Comparison of ENCODE assay signal across 31 cellular contexts in genomic region chr1:199197695-199198094, GRCh38.
DNase-seq lines count a peak whose midpoint lies in the region; ATAC-seq and TF ChIP-seq lines count a peak whose summit lies in the region.
"Had no signal": no experiment of that assay in that cellular context is flagged by ENCODE, and none has a peak within 500 bp of the region (broad histone marks: within the 10 kb centered on the region; RNA-seq: fewer than 3 reads in every experiment).

No MANE protein-coding gene starts in this region.

- no peak overlapping the region for H3K4me3 Mint-ChIP-seq in nephron progenitor cell
- H3K4me3 Mint-ChIP-seq: B cell; CD14-positive monocyte; CD4-positive, alpha-beta memory T cell; CD4-positive, alpha-beta T cell; CD4-positive, CD25-positive, alpha-beta regulatory T cell; CD8-positive, alpha-beta memory T cell; CD8-positive, alpha-beta T cell had no signal

- H3K9me3 ChIP-seq in HEK293 (ENCODE audit: control insufficient read depth, insufficient read depth, low read depth, low read length), result no peaks in the 10 kb centered on the region
- H3K9me3 ChIP-seq: A549, BE2C, Caco-2 had no signal

- CTCF ChIA-PET in HEK293 (lab: Yijun Ruan, JAX), result no interaction called here

- TF ChIP-seq CTCF in HEK293 (tag by site-specific recombination; IDR thresholded peaks at IDR 0.05), result no peak
- TF ChIP-seq CTCF in nephron progenitor cell (IDR thresholded peaks at IDR 0.05), result no peak

- H3K4me1 Mint-ChIP-seq in nephron progenitor cell, result no peaks in the 10 kb centered on the region
- H3K4me1 Mint-ChIP-seq: CD14-positive monocyte; CD4-positive, CD25-positive, alpha-beta regulatory T cell; CD8-positive, alpha-beta memory T cell had no signal

- H3K9me3 Mint-ChIP-seq in nephron progenitor cell, result peaks cover 18% of the 10 kb centered on the region
- H3K9me3 Mint-ChIP-seq: CD4-positive, alpha-beta T cell; CD8-positive, alpha-beta memory T cell; CD8-positive, alpha-beta T cell had no signal

- no peak for DNase-seq in nephron progenitor cell
- DNase-seq: 8988T; ACHN; AML-193; BE2C; C1 segment of cervical spinal cord; Caco-2; Calu3; CD4-positive, alpha-beta memory T cell; CD4-positive, alpha-beta T cell; CD4-positive, CD25-positive, alpha-beta regulatory T cell; CD8-positive, alpha-beta memory T cell; CD8-positive, alpha-beta T cell; COR-L47; DMS 273 treated with DMSO at 0.1 percent for 48 hours; DMS153; DMS53; DMS79; DMS79 treated with DMSO at 0.1 percent for 48 hours; DND-41; EL had no signal

- peaks cover 6% of the 10 kb centered on the region for H3K27me3 Mint-ChIP-seq in nephron progenitor cell (ENCODE audit: low read depth, poor library complexity)
- H3K27me3 Mint-ChIP-seq: CD4-positive, alpha-beta memory T cell; CD4-positive, alpha-beta T cell; CD8-positive, alpha-beta memory T cell had no signal

- H3K36me3 ChIP-seq in HEK293 (ENCODE audit: control insufficient read depth in 2 of 2, insufficient read depth in 1 of 2, low read length in 2 of 2), result no peaks in the 10 kb centered on the region
- H3K36me3 ChIP-seq: BE2C, BLaER1 had no signal

- no peaks in the 10 kb centered on the region for H3K4me1 ChIP-seq in HEK293 (ENCODE audit: control insufficient read depth, insufficient read depth, low read length)
- H3K4me1 ChIP-seq: A549, BE2C, Caco-2 had no signal

- POLR2A ChIA-PET in HEK293 (lab: Yijun Ruan, JAX), result no interaction called here

- no peaks in the 10 kb centered on the region for H3K36me3 Mint-ChIP-seq in nephron progenitor cell (ENCODE audit: low read depth)
- H3K36me3 Mint-ChIP-seq: CD14-positive monocyte; CD4-positive, alpha-beta memory T cell; CD4-positive, CD25-positive, alpha-beta regulatory T cell; CD8-positive, alpha-beta T cell had no signal

- H3K27ac Mint-ChIP-seq in nephron progenitor cell, result peak overlapping the region; percentile 36
- H3K27ac Mint-ChIP-seq: B cell; CD14-positive monocyte; CD4-positive, alpha-beta memory T cell; CD4-positive, alpha-beta T cell; CD4-positive, CD25-positive, alpha-beta regulatory T cell; CD8-positive, alpha-beta memory T cell; CD8-positive, alpha-beta T cell had no signal

- H3K4me3 ChIP-seq in HEK293 (ENCODE audit: low read depth, low read length), result no peak overlapping the region
- H3K4me3 ChIP-seq: A549; BLaER1; BLaER1 treated with 17β-estradiol and CSF1 and Interleukin-3, amounts not matched to agents 10 nM and 100 nM had no signal

- no peak overlapping the region for H3K27ac ChIP-seq in HEK293 (ENCODE audit: extremely low read depth, low read depth, low read length)
- H3K27ac ChIP-seq: 22Rv1; A549; BLaER1; BLaER1 treated with 17β-estradiol and CSF1 and Interleukin-3, amounts not matched to agents 10 nM and 100 nM; C4-2B had no signal

- ATAC-seq in GM19023 (IDR thresholded peaks at IDR 0.05; ENCODE audit: unreplicated experiment), result no peak
- ATAC-seq in HG03280 (IDR thresholded peaks at IDR 0.05; ENCODE audit: unreplicated experiment), result no peak
- ATAC-seq: A549; CD8-positive, alpha-beta T cell had no signal

TF ChIP-seq in HEK293, 187 proteins besides CTCF, POLR2A, EP300 and RAD21:
- TF ChIP-seq ZNF837 (tag by site-specific recombination; IDR thresholded peaks at IDR 0.05), result no peak
- peak; percentile 90 for TF ChIP-seq ZNF529 (tag by site-specific recombination; IDR thresholded peaks at IDR 0.05; ENCODE audit: insufficient replicate concordance)
